ENCODE assay signal across 8 cellular contexts in genomic region chr17:63834431-63835166, GRCh38. TPM values are rescaled to one million over a fixed set of nuclear protein-coding genes. Genes with fewer than 3 reads are reported as not detected.
DNase-seq lines count a peak whose midpoint lies in the region; ATAC-seq, FAIRE-seq and TF ChIP-seq lines count a peak whose summit lies in the region.

No MANE protein-coding gene starts in this region.

- H3K27me3 Mint-ChIP-seq in Calu3 (ENCODE audit: unreplicated experiment) (no peaks in the 10 kb centered on the region), astrocyte (ENCODE audit: low read depth, unreplicated experiment) (no peaks in the 10 kb centered on the region)

- H3K27ac ChIP-seq in SU-DHL-6 (ENCODE audit: low read depth, low read length) = peak overlapping the region; percentile 28; the same call in 1 of the 2 replicates
- H3K27ac ChIP-seq in astrocyte (ENCODE audit: low read depth, low read length) = no peak overlapping the region

- H3K4me3 Mint-ChIP-seq in Calu3 (ENCODE audit: low read depth, unreplicated experiment) (no peak overlapping the region), astrocyte (ENCODE audit: unreplicated experiment) (no peak overlapping the region)

- no peaks in the 10 kb centered on the region for H3K4me1 ChIP-seq in astrocyte (ENCODE audit: insufficient read depth, low read length)

- no TSS peak for BruUV-seq in Calu3 (replicated peaks; lab: Mats Ljungman, UMichigan)

- H3K36me3 ChIP-seq in SU-DHL-6 (ENCODE audit: low read length) (0 out of 2 replicates have a peak, but pooled peaks cover 2% of the 10 kb centered on the region), astrocyte (ENCODE audit: insufficient read depth, low read length) (peaks cover 48% of the 10 kb centered on the region)

- no peak for FAIRE-seq in astrocyte (lab: Jason Lieb, UNC)

- H2AFZ ChIP-seq in SU-DHL-6 (ENCODE audit: low read depth, low read length, severe bottlenecking) = no peak overlapping the region
- no peak overlapping the region for H2AFZ ChIP-seq in astrocyte (ENCODE audit: low read depth, low read length)

- H3K4me1 Mint-ChIP-seq in Calu3 (ENCODE audit: low read depth, unreplicated experiment) (peaks cover 11% of the 10 kb centered on the region), astrocyte (ENCODE audit: low read depth, unreplicated experiment) (peaks cover 2% of the 10 kb centered on the region)

- DNase-seq in Calu3 (peak; percentile 71), MV-4-11 (lab: John Stamatoyannopoulos, UW) (peak; percentile 91), astrocyte (ENCODE audit: low read depth) (peak; percentile 62), iPS-NIHi11 (ENCODE audit: low spot score) (peak; percentile 77)
- peak; percentile 40 for DNase-seq in stimulated activated CD4-positive, alpha-beta T cell treated with anti-CD3 and anti-CD28 coated beads, Interleukin-4, amount 100 ng/mL, for 1 hour

- intact Hi-C loops in Calu3 (cut with micrococcal nuclease; ENCODE audit: unreplicated experiment) = no loop called here

- ATAC-seq in GM21390 (IDR thresholded peaks at IDR 0.05; ENCODE audit: unreplicated experiment) = peak; percentile 61
- ATAC-seq in HG02884 (IDR thresholded peaks at IDR 0.05; ENCODE audit: unreplicated experiment) = no peak

- 0 out of 2 replicates have a peak, but pooled peaks cover 4% of the 10 kb centered on the region for H3F3A ChIP-seq in SU-DHL-6 (ENCODE audit: insufficient read depth)

- H3K36me3 Mint-ChIP-seq in Calu3 (ENCODE audit: insufficient read depth, unreplicated experiment) (peaks cover 21% of the 10 kb centered on the region), astrocyte (ENCODE audit: low read depth, unreplicated experiment) (peaks cover 25% of the 10 kb centered on the region)

- no peaks in the 10 kb centered on the region for H3K9me3 ChIP-seq in SU-DHL-6 (ENCODE audit: insufficient read depth, low read length)
- H3K9me3 ChIP-seq in astrocyte (ENCODE audit: insufficient read depth, low read depth, low read length) = no peaks in the 10 kb centered on the region

- no peaks in the 10 kb centered on the region for H3K9me2 ChIP-seq in SU-DHL-6 (replicated peaks; ENCODE audit: insufficient read depth, low read length)

- H3K9me3 Mint-ChIP-seq in Calu3 (ENCODE audit: low read depth, unreplicated experiment) = no peaks in the 10 kb centered on the region
- H3K9me3 Mint-ChIP-seq in astrocyte (ENCODE audit: unreplicated experiment) = no peaks in the 10 kb centered on the region

- no peak overlapping the region for H3K9ac ChIP-seq in SU-DHL-6 (ENCODE audit: low read length)
- no peak overlapping the region for H3K9ac ChIP-seq in astrocyte (ENCODE audit: low read length)

- CTCF ChIA-PET in Calu3 (lab: Charles Lee) = interaction anchor here (0.7 to 0.9 kb wide), 3 partner anchors 60 to 409 kb away, joined by 3 to 4 read pairs (median 3); partner anchors contain the start of gene DDX42

- TF ChIP-seq CTCF in Calu3 (IDR thresholded peaks at IDR 0.05; ENCODE audit: unreplicated experiment) (peak; percentile 67), SU-DHL-6 (IDR thresholded peaks at IDR 0.05; ENCODE audit: insufficient read depth, low read length, poor library complexity, severe bottlenecking) (peak; percentile 64), astrocyte (IDR thresholded peaks at IDR 0.05; ENCODE audit: insufficient read depth, low read depth, low read length) (peak; percentile 66)

- no peak overlapping the region for H3K27ac Mint-ChIP-seq in Calu3 (ENCODE audit: unreplicated experiment)
- no peak overlapping the region for H3K27ac Mint-ChIP-seq in astrocyte (ENCODE audit: unreplicated experiment)

- H3K79me2 ChIP-seq in SU-DHL-6 (ENCODE audit: insufficient read depth, low read length) (peaks cover 36% of the 10 kb centered on the region), astrocyte (ENCODE audit: insufficient read depth, low read length) (peaks cover 47% of the 10 kb centered on the region)

- H4K20me1 ChIP-seq in SU-DHL-6 (ENCODE audit: low read depth, low read length) (no peaks in the 10 kb centered on the region; the same call in 1 of the 2 replicates), astrocyte (ENCODE audit: insufficient read depth, low read length) (peaks cover 89% of the 10 kb centered on the region)

- no peak overlapping the region for H3K4me3 ChIP-seq in SU-DHL-6 (ENCODE audit: insufficient read depth, low read length, poor library complexity, severe bottlenecking)
- H3K4me3 ChIP-seq in astrocyte (ENCODE audit: insufficient read depth, low read depth, low read length) = no peak overlapping the region

- H3K4me2 ChIP-seq in SU-DHL-6 (ENCODE audit: low read depth, low read length, poor library complexity, severe bottlenecking) = no peak overlapping the region
- H3K4me2 ChIP-seq in astrocyte (ENCODE audit: low read length) = no peak overlapping the region

- H3K27me3 ChIP-seq in SU-DHL-6 (ENCODE audit: low read length) = no peaks in the 10 kb centered on the region
- H3K27me3 ChIP-seq in astrocyte (ENCODE audit: insufficient read depth, low read length) = no peaks in the 10 kb centered on the region

RNA-seq across cellular contexts. Expression of gene FTSJ3, which starts 7.1 kb away (rescaled TPM):
- total RNA-seq in Calu3 (2022) = 43.3 and 46.0 TPM in 2 replicates
- total RNA-seq in astrocyte = 41.8 and 50.2 TPM in 2 replicates

RNA-seq across cellular contexts. Expression of gene PSMC5, which starts 7.4 kb away (rescaled TPM):
- 91.4 and 95.1 TPM in 2 replicates for total RNA-seq in Calu3 (2022)
- 110 and 116 TPM in 2 replicates for total RNA-seq in astrocyte

RNA-seq across cellular contexts. Expression of gene SMARCD2, which starts 7.9 kb away (rescaled TPM):
- total RNA-seq in Calu3 (2022) (46.7 and 50.6 TPM in 2 replicates), astrocyte (33.9 and 34.5 TPM in 2 replicates)

RNA-seq across cellular contexts. Expression of gene CSH2, which starts 38.9 kb away (rescaled TPM):
- total RNA-seq in Calu3 (2022) (not detected in 2 replicates), astrocyte (4.3 and 5.8 TPM in 2 replicates)

RNA-seq across cellular contexts. Expression of gene GH2, which starts 47.1 kb away (rescaled TPM):
- total RNA-seq in Calu3 (2022) (not detected in 2 replicates), astrocyte (not detected in 2 replicates)

Comparison
In these comparisons a context has a peak if more than half of its experiments do, and no peak if none do; other contexts are left out.
1. DNase-seq: peak in every context shown above with its lines; median percentile 91 in MV-4-11; 77 in iPS-NIHi11; 71 in Calu3; 62 in astrocyte; 40 in stimulated activated CD4-positive, alpha-beta T cell treated with anti-CD3 and anti-CD28 coated beads, Interleukin-4, amount 100 ng/mL, for 1 hour.